ENCODE assay signal across 18 cellular contexts in the genomic region with DNA sequence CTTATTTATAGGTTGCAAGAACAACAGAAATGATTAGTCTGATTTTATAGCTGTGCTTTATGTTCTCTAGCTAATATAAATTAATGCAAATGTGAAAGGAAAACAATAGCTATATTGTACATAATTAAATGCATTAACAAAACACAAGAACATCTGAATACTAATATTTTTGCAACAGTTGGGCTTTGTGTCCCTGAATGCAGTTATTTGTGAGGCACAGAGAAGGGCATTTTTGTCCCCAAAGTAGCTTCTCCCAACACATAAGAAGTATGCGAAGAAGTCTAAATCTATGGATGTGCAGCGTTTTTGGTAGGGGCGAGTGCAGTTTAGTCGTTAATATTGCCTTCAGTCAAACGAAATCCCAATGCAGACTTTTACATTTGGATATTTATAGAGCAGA.
A peak's percentile ranks its signal among the peaks of the same experiment; 100 is the strongest.
DNase-seq lines count a peak whose midpoint lies in the region; ATAC-seq and TF ChIP-seq lines count a peak whose summit lies in the region.
"Had no signal": no experiment of that assay in that cellular context is flagged by ENCODE, and none has a peak within 500 bp of the region (broad histone marks: within the 10 kb centered on the region; RNA-seq: fewer than 3 reads in every experiment).

No MANE protein-coding gene starts in this region.

- H3K9ac ChIP-seq in BLaER1 treated with 17β-estradiol and CSF1 and Interleukin-3, amounts not matched to agents 10 nM and 100 nM: peak overlapping the region in 1 of 11 experiments; percentile 37; a peak in 1 of 22 replicates

- peak; percentile 90 for DNase-seq in putamen (ENCODE audit: low spot score)
- DNase-seq in kidney glomerular epithelial cell (lab: John Stamatoyannopoulos, UW): no peak
- no peak for DNase-seq in Calu3
- no peak for DNase-seq in retina
- DNase-seq: Caco-2, DND-41, GDM1, NCI-H1417 treated with DMSO at 0.1 percent for 48 hours, NCI-H2029, NCI-H2171, NCI-H446, SHP77 had no signal

- no peak overlapping the region; a peak in 1 of 20 replicates for H3K4me3 ChIP-seq in BLaER1 treated with 17β-estradiol and CSF1 and Interleukin-3, amounts not matched to agents 10 nM and 100 nM
- H3K4me3 ChIP-seq: GM23338 had no signal

- H3K4me1 ChIP-seq in BLaER1 treated with 17β-estradiol and CSF1 and Interleukin-3, amounts not matched to agents 10 nM and 100 nM: peaks cover 46 to 63% (median 60%) of the 10 kb centered on the region in 10 experiments
- H3K4me1 ChIP-seq: Caco-2 had no signal

- peaks cover 53 to 97% (median 81%) of the 10 kb centered on the region in 11 experiments for H3K36me3 ChIP-seq in BLaER1 treated with 17β-estradiol and CSF1 and Interleukin-3, amounts not matched to agents 10 nM and 100 nM

- TF ChIP-seq CTCF in Calu3 (IDR thresholded peaks at IDR 0.05; ENCODE audit: unreplicated experiment): no peak

- H3K4me3 Mint-ChIP-seq in Calu3 (ENCODE audit: low read depth, unreplicated experiment): no peak overlapping the region
- H3K4me3 Mint-ChIP-seq: GM23338 had no signal

- CTCF ChIA-PET in Calu3 (lab: Charles Lee): interaction anchor here (1.1 kb wide), 1 partner anchor 33 kb away, joined by 4 read pairs; no protein-coding TSS in a partner anchor

- H3K27me3 Mint-ChIP-seq in Calu3 (ENCODE audit: unreplicated experiment): no peaks in the 10 kb centered on the region

- intact Hi-C loops in Calu3 (cut with micrococcal nuclease; ENCODE audit: unreplicated experiment): no loop called here

- H3K27me3 ChIP-seq in BLaER1 treated with 17β-estradiol and CSF1 and Interleukin-3, amounts not matched to agents 10 nM and 100 nM: no peaks in the 10 kb centered on the region
- H3K27me3 ChIP-seq in layer of hippocampus (ENCODE audit: control insufficient read depth, insufficient read depth, low read length): no peaks in the 10 kb centered on the region

- no peak for ATAC-seq in GM18873 (IDR thresholded peaks at IDR 0.05; ENCODE audit: low FRiP score, unreplicated experiment)

- H3K4me1 Mint-ChIP-seq in Calu3 (ENCODE audit: low read depth, unreplicated experiment): peaks cover 9% of the 10 kb centered on the region

- peaks cover 60% of the 10 kb centered on the region for H3K36me3 Mint-ChIP-seq in Calu3 (ENCODE audit: insufficient read depth, unreplicated experiment)

- H3K9me3 Mint-ChIP-seq in Calu3 (ENCODE audit: low read depth, unreplicated experiment): no peaks in the 10 kb centered on the region

- peak overlapping the region in 6 of 11 experiments; percentile 33 to 72 (median 52); a peak in 12 of 22 replicates for H3K27ac ChIP-seq in BLaER1 treated with 17β-estradiol and CSF1 and Interleukin-3, amounts not matched to agents 10 nM and 100 nM
- H3K27ac ChIP-seq in angular gyrus (ENCODE audit: low read depth, low read length): peak overlapping the region; percentile 97
- H3K27ac ChIP-seq in layer of hippocampus (ENCODE audit: low read depth, low read length): peak overlapping the region; percentile 97
- H3K27ac ChIP-seq: C4-2B had no signal

- peaks cover 56 to 98% (median 88%) of the 10 kb centered on the region in 11 experiments; a peak in 21 of 22 replicates for H4K20me1 ChIP-seq in BLaER1 treated with 17β-estradiol and CSF1 and Interleukin-3, amounts not matched to agents 10 nM and 100 nM

- peak overlapping the region in 10 of 11 experiments; percentile 62 to 90 (median 80); a peak in 18 of 22 replicates for H3K4me2 ChIP-seq in BLaER1 treated with 17β-estradiol and CSF1 and Interleukin-3, amounts not matched to agents 10 nM and 100 nM
- H3K4me2 ChIP-seq: GM23338 had no signal

- no TSS peak for BruUV-seq in Calu3 (replicated peaks; lab: Mats Ljungman, UMichigan)

- H3K27ac Mint-ChIP-seq in Calu3 (ENCODE audit: unreplicated experiment): no peak overlapping the region
- H3K27ac Mint-ChIP-seq: GM23338 had no signal

- peaks cover 0 to 9% (median 0%) of the 10 kb centered on the region in 11 experiments; a peak in 6 of 22 replicates for H3K9me3 ChIP-seq in BLaER1 treated with 17β-estradiol and CSF1 and Interleukin-3, amounts not matched to agents 10 nM and 100 nM (replicated peaks in 1 of 11)
- H3K9me3 ChIP-seq: Caco-2 had no signal
